8 cellular contexts compared by ENCODE assay signal in the genomic region with DNA sequence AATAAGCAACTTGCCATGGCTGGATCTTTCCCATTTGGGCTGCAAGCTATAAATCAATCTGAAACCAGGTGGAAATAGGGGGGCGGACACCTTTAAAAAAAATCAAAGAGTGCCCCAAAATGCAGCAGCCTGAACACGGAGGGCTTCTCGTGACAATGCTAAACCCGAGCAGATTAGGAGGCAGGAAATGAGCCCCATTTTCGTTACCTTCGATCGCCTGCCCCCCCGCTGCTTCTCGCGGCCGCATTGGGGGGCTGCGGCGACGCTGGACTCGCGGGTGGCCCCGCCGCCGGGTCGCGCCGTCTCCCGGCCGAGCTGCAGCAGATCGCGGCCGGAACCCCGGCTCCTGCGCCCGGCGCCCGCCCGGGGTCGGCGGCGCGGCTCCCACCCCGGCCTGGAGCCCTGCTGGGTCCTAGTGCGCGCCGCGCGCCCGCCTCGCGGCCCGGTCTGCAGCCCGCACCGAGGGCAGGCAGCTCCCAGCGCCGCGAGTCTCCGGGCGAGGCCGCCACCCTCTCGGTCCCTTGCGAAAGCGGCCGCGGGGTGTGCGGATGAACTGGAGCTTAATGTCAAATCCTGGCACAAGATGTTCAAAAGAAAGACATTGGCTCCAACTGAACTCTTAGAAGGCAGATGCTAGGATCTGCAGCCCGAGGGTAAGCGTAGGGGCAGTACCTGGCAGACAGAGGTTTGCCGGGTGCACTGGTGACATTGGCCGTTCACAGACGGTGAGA.
DNase-seq lines count a peak whose midpoint lies in the region; ATAC-seq, FAIRE-seq and TF ChIP-seq lines count a peak whose summit lies in the region.

No MANE protein-coding gene starts in this region.

- H3K27me3 ChIP-seq in GM12878 (replicated peaks in 1 of 2; ENCODE audit: control insufficient read depth in 2 of 2, insufficient read depth in 2 of 2, low read length in 1 of 2): no peaks in the 10 kb centered on the region
- no peaks in the 10 kb centered on the region for H3K27me3 ChIP-seq in iPS DF 6.9 (ENCODE audit: control insufficient read depth, insufficient read depth, low read length)

- H3K4me1 ChIP-seq in GM12878 (ENCODE audit: control insufficient read depth, insufficient read depth, low read length) (peaks cover 36% of the 10 kb centered on the region), iPS DF 6.9 (ENCODE audit: control insufficient read depth, insufficient read depth, low read length) (peaks cover 2% of the 10 kb centered on the region; the same call in 1 of the 2 replicates)

- RAD21 ChIA-PET in GM12878 (lab: Charles Lee; ENCODE audit: unreplicated experiment): interaction anchor here (0.8 to 1.5 kb wide), 3 partner anchors 12 to 342 kb away, joined by 3 to 9 read pairs (median 3); no protein-coding TSS in a partner anchor

- H3K9me3 ChIP-seq in GM12878 (replicated peaks; ENCODE audit: control insufficient read depth, insufficient read depth, low read length) (no peaks in the 10 kb centered on the region), iPS DF 6.9 (ENCODE audit: control insufficient read depth, insufficient read depth, low read length) (no peaks in the 10 kb centered on the region)

- H2AFZ ChIP-seq in GM12878 (ENCODE audit: control insufficient read depth, low read depth, low read length): peak overlapping the region; percentile 90

- CTCF ChIA-PET in HEK293T (lab: Yijun Ruan, JAX): no interaction called here
- CTCF ChIA-PET in GM12878 (lab: Yijun Ruan, JAX): interaction anchor here (0.9 kb wide), 1 partner anchor 147 kb away, joined by 4 read pairs; no protein-coding TSS in a partner anchor

- ATAC-seq in GM12878 (peak; percentile 88), sciatic nerve (peak; percentile 83)

- peak overlapping the region; percentile 86 for H3K4me3 ChIP-seq in GM12878
- H3K4me3 ChIP-seq in iPS DF 6.9 (ENCODE audit: low read length): peak overlapping the region; percentile 81; the same call in 1 of the 2 replicates

- in situ Hi-C loops in GM12878 (cut with MboI): loop anchor here (5.0 kb wide), 1 partner anchor 187 kb away; no protein-coding TSS in a partner anchor

- no peak for TF ChIP-seq EP300 in GM12878 (IDR thresholded peaks at IDR 0.05; ENCODE audit: borderline replicate concordance in 1 of 2, control insufficient read depth in 1 of 2, low read depth in 2 of 2, low read length in 2 of 2)

- TF ChIP-seq CTCF in GM12878 (IDR thresholded peaks at IDR 0.05 in 2 of 3, conservative IDR thresholded peaks at IDR 0.05 in 1 of 3; ENCODE audit: control insufficient read depth in 2 of 3, extremely low read depth in 1 of 3, insufficient read depth in 1 of 3, low read depth in 3 of 3, low read length in 3 of 3): no peak

- intact Hi-C loops in GM12878 (cut with micrococcal nuclease; ENCODE audit: unreplicated experiment): loop anchor here (2.0 to 10.0 kb wide), 6 partner anchors 22 to 444 kb away; no protein-coding TSS in a partner anchor
- intact Hi-C loops in sciatic nerve (cut with DNase I): loop anchor here (5.0 kb wide), 1 partner anchor 587 kb away; no protein-coding TSS in a partner anchor

- H3K79me2 ChIP-seq in GM12878 (ENCODE audit: control insufficient read depth, insufficient read depth, low read length): peaks cover 28% of the 10 kb centered on the region

- peak overlapping the region; percentile 89 for H3K9ac ChIP-seq in GM12878 (ENCODE audit: control insufficient read depth, insufficient read depth, low read length)

- TF ChIP-seq RAD21 in GM12878 (IDR thresholded peaks at IDR 0.05; ENCODE audit: insufficient read depth, low read depth, low read length): peak; percentile 17; the same call in 1 of the 2 replicates

- H4K20me1 ChIP-seq in GM12878 (ENCODE audit: control insufficient read depth, insufficient read depth): no peaks in the 10 kb centered on the region

- H3K36me3 ChIP-seq in GM12878 (ENCODE audit: control insufficient read depth in 2 of 2, insufficient read depth in 2 of 2, low read length in 1 of 2) (no peaks in the 10 kb centered on the region), iPS DF 6.9 (ENCODE audit: control insufficient read depth, insufficient read depth, low read length) (no peaks in the 10 kb centered on the region)

- BruUV-seq in GM12878 (replicated peaks; lab: Mats Ljungman, UMichigan): no TSS peak

- POLR2A ChIA-PET in HEK293T (lab: Yijun Ruan, JAX): interaction anchor here (1.0 to 1.4 kb wide), 2 partner anchors 8 to 87 kb away, joined by 3 to 4 read pairs; no protein-coding TSS in a partner anchor
- POLR2A ChIA-PET in GM12878 (lab: Charles Lee): interaction anchor here (0.6 to 0.7 kb wide), 2 partner anchors 61 to 434 kb away, joined by 3 read pairs; no protein-coding TSS in a partner anchor

- H3K4me2 ChIP-seq in GM12878 (ENCODE audit: control insufficient read depth, insufficient read depth): peak overlapping the region; percentile 100

- SMC1A ChIA-PET in GM12878 (lab: Charles Lee; ENCODE audit: uncharacterized antibody, unreplicated experiment): interaction anchor here (1.4 to 1.9 kb wide), 3 partner anchors 18 to 268 kb away, joined by 3 to 10 read pairs (median 3); no protein-coding TSS in a partner anchor

- FAIRE-seq in GM12892 (lab: Jason Lieb, UNC) (peak; percentile 69), GM12878 (lab: Jason Lieb, UNC) (no peak)

- H3K27ac ChIP-seq in GM12878 (ENCODE audit: control insufficient read depth, insufficient read depth): peak overlapping the region; percentile 74
- H3K27ac ChIP-seq in iPS DF 6.9 (ENCODE audit: low read length): peak overlapping the region; percentile 25

- peak; percentile 76 for TF ChIP-seq POLR2A in GM12892 (IDR thresholded peaks at IDR 0.05; ENCODE audit: low read depth, low read length)
- peak; percentile 77 for TF ChIP-seq POLR2A in GM12878 (IDR thresholded peaks at IDR 0.05; ENCODE audit: low read depth, low read length)

- WGBS in GM12878 (ENCODE audit: insufficient coverage, insufficient replicate concordance, low lambda C conversion rate, missing lambda C conversion rate): under 1% methylated on average over 62 of the region's 66 CpGs
- no CpG with 5 or more reads among the region's 66 CpGs for WGBS in iPS DF 6.9 (ENCODE audit: insufficient coverage, insufficient read length)

- peak; percentile 51 for DNase-seq in GM12892 (ENCODE audit: insufficient read length)
- peak; percentile 81 for DNase-seq in HEK293T (ENCODE audit: extremely low spot score)
- DNase-seq in MV-4-11 (lab: John Stamatoyannopoulos, UW): peak; percentile 56
- DNase-seq in T-helper 22 cell (ENCODE audit: low read depth): peak; percentile 46
- DNase-seq in GM12878 (ENCODE audit: low read depth, low spot score): no peak
- no peak for DNase-seq in iPS DF 6.9 (ENCODE audit: low read depth, low spot score)
- DNase-seq in sciatic nerve (ENCODE audit: low spot score): peak; percentile 75
- DNase-seq in HT-29 (ENCODE audit: low spot score): no peak

TF ChIP-seq in HEK293T, 16 proteins besides CTCF, POLR2A, EP300 and RAD21 (continues in another document):
- TF ChIP-seq TARDBP (IDR thresholded peaks at IDR 0.05): no peak
- no peak for TF ChIP-seq FOXA1 (IDR thresholded peaks at IDR 0.05)
- no peak for TF ChIP-seq SP1 (IDR thresholded peaks at IDR 0.05)
- no peak for TF ChIP-seq BHLHE40 (IDR thresholded peaks at IDR 0.05; ENCODE audit: borderline replicate concordance)
- TF ChIP-seq PKNOX1 (IDR thresholded peaks at IDR 0.05): peak; percentile 55; the same call in 1 of the 2 replicates
- no peak for TF ChIP-seq FOXK2 (IDR thresholded peaks at IDR 0.05)
- 0 out of 2 replicates have a peak, but pooled peaks have one; percentile 53 for TF ChIP-seq ARNT (IDR thresholded peaks at IDR 0.05)
- no peak for TF ChIP-seq HDGF (IDR thresholded peaks at IDR 0.05; ENCODE audit: borderline replicate concordance)
- TF ChIP-seq SUZ12 (IDR thresholded peaks at IDR 0.05): no peak
- peak; percentile 88 for TF ChIP-seq FOXM1 (IDR thresholded peaks at IDR 0.05; ENCODE audit: borderline replicate concordance)
- no peak for TF ChIP-seq CTBP1 (IDR thresholded peaks at IDR 0.05; ENCODE audit: borderline replicate concordance)
- no peak; the same call in 1 of the 2 replicates for TF ChIP-seq ZNF384 (IDR thresholded peaks at IDR 0.05)
- TF ChIP-seq NFRKB (IDR thresholded peaks at IDR 0.05): no peak

TF ChIP-seq in GM12878, 131 proteins besides CTCF, POLR2A, EP300 and RAD21 (continues in another document):
- TF ChIP-seq LARP7 (IDR thresholded peaks at IDR 0.05) (peak; percentile 98), CREM (IDR thresholded peaks at IDR 0.05; ENCODE audit: low read depth) (no peak), KLF5 (IDR thresholded peaks at IDR 0.05; ENCODE audit: partially characterized antibody) (peak; percentile 44), NR2F1 (conservative IDR thresholded peaks at IDR 0.05) (peak; percentile 79), RBBP5 (conservative IDR thresholded peaks at IDR 0.05) (no peak), YBX1 (IDR thresholded peaks at IDR 0.05) (no peak), MYC (IDR thresholded peaks at IDR 0.05; ENCODE audit: insufficient read depth, insufficient read length, insufficient replicate concordance, low read length, severe bottlenecking) (peak; percentile 47), ZNF217 (IDR thresholded peaks at IDR 0.05) (peak; percentile 84; the same call in 1 of the 2 replicates)
- TF ChIP-seq, protein P1, sequence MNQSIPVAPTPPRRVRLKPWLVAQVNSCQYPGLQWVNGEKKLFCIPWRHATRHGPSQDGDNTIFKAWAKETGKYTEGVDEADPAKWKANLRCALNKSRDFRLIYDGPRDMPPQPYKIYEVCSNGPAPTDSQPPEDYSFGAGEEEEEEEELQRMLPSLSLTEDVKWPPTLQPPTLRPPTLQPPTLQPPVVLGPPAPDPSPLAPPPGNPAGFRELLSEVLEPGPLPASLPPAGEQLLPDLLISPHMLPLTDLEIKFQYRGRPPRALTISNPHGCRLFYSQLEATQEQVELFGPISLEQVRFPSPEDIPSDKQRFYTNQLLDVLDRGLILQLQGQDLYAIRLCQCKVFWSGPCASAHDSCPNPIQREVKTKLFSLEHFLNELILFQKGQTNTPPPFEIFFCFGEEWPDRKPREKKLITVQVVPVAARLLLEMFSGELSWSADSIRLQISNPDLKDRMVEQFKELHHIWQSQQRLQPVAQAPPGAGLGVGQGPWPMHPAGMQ (IDR thresholded peaks at IDR 0.05; ENCODE audit: borderline replicate concordance): no peak

Comparison
In these comparisons a context has a peak if more than half of its experiments do, and no peak if none do; other contexts are left out.
1. DNase-seq: peak in GM12892 (single experiment), HEK293T (single experiment), MV-4-11 (single experiment), T-helper 22 cell (single experiment) and sciatic nerve (single experiment); none in GM12878 (single experiment), iPS DF 6.9 (single experiment) and HT-29 (single experiment).